32 cellular contexts compared by ENCODE assay signal in the genomic region with DNA sequence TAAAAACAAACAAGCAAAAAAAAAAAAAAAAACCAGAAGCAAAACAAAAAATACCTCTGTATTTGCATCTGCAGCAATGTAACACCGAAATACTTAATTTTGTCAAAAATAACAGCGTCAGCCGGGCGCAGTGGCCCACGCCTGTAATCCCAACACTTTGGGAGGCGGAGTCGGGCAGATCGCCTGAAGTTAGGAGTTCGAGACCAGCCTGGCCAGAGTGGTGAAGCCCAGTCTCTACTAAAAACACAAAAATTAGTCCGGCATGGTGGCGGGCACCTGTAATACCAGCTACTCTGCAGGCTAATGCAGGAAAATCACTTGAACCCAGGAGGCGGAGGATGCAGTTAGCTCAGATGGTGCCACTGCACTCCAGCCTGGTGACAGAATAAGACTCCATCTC.
"Had no signal": no experiment of that assay in that cellular context is flagged by ENCODE, and none has a peak within 500 bp of the region (broad histone marks: within the 10 kb centered on the region; RNA-seq: fewer than 3 reads in every experiment).

No MANE protein-coding gene starts in this region.

- DNase-seq: Karpas-422, Kasumi-1, MG63, MM.1S, MV-4-11, NCI-H1048, NCI-H1092, NCI-H1092 treated with DMSO at 0.1 percent for 48 hours, NCI-H1105, NCI-H1105 treated with DMSO at 0.1 percent for 48 hours, NCI-H1417 treated with DMSO at 0.1 percent for 48 hours, NCI-H1436, NCI-H1436 treated with DMSO at 0.1 percent for 48 hours, NCI-H146, NCI-H1694, NCI-H1694 treated with DMSO at 0.1 percent for 48 hours, NCI-H187, NCI-H187 treated with DMSO at 0.1 percent for 48 hours, NCI-H1930, NCI-H2029, NCI-H2029 treated with DMSO at 0.1 percent for 48 hours, NCI-H2081, NCI-H2081 treated with DMSO at 0.1 percent for 48 hours, NCI-H2107, NCI-H2171, NCI-H2171 treated with DMSO at 0.1 percent for 48 hours, NCI-H2227 treated with DMSO at 0.1 percent for 48 hours, NCI-H226, NCI-H345, NCI-H446, NCI-H446 treated with DMSO at 0.1 percent for 48 hours, NCI-H510A had no signal
